Comparison of ENCODE assay signal across 16 cellular contexts in genomic region chr5:134267366-134268018, GRCh38. TPM values are rescaled to one million over a fixed set of nuclear protein-coding genes. Genes with fewer than 3 reads are reported as not detected.
DNase-seq lines count a peak whose midpoint lies in the region; ATAC-seq and TF ChIP-seq lines count a peak whose summit lies in the region.
"Had no signal": no experiment of that assay in that cellular context is flagged by ENCODE, and none has a peak within 500 bp of the region (broad histone marks: within the 10 kb centered on the region; RNA-seq: fewer than 3 reads in every experiment).

No MANE protein-coding gene starts in this region.

- DNase-seq in ELR (ENCODE audit: low read depth) (peak; percentile 65), NCI-H146 treated with DMSO at 0.1 percent for 48 hours (lab: John Stamatoyannopoulos, UW; ENCODE audit: unreplicated experiment) (peak; percentile 7), cardiac fibroblast (ENCODE audit: low read depth in 2 of 2) (peak; percentile 21 to 50), skeletal muscle cell (ENCODE audit: low read depth) (peak; percentile 7), cardiac septum (ENCODE audit: low spot score) (no peak), T-helper 17 cell (no peak), SIG-M5 (lab: John Stamatoyannopoulos, UW) (no peak)
- DNase-seq: CD8-positive, alpha-beta memory T cell; esophagus squamous epithelium; left lung; naive thymus-derived CD4-positive, alpha-beta T cell; NCI-H1436 treated with DMSO at 0.1 percent for 48 hours; NCI-H510A treated with DMSO at 0.1 percent for 48 hours; Peyer's patch had no signal

- intact Hi-C loops in cardiac septum (cut with DNase I), result no loop called here

- H3K27ac Mint-ChIP-seq in T-helper 17 cell, result no peak overlapping the region
- H3K27ac Mint-ChIP-seq: CD8-positive, alpha-beta memory T cell; dendritic cell treated with granulocyte-macrophage colony-stimulating factor and Interleukin-4, amounts not matched to agents 40 ng/mL and 50 ng/mL, for 4 days; naive thymus-derived CD4-positive, alpha-beta T cell; T-helper 1 cell treated with Interleukin-12 subunit alpha and Interleukin-12 subunit beta and Interleukin-4 antibody, amounts not matched to agents 30 μg/mL and 1 μg/mL, for 36 hours had no signal

- no peaks in the 10 kb centered on the region for H3K27me3 Mint-ChIP-seq in T-helper 17 cell

- no peak for ATAC-seq in T-helper 17 cell
- ATAC-seq: left lung; naive thymus-derived CD4-positive, alpha-beta T cell had no signal

- peaks cover 3% of the 10 kb centered on the region for H3K9me3 ChIP-seq in T-helper 17 cell (ENCODE audit: control insufficient read depth, low read length, poor library complexity, severe bottlenecking)
- H3K9me3 ChIP-seq: Peyer's patch had no signal

- H3K4me3 Mint-ChIP-seq in T-helper 17 cell, result no peak overlapping the region
- H3K4me3 Mint-ChIP-seq: CD8-positive, alpha-beta memory T cell; dendritic cell treated with granulocyte-macrophage colony-stimulating factor and Interleukin-4, amounts not matched to agents 40 ng/mL and 50 ng/mL, for 4 days; naive thymus-derived CD4-positive, alpha-beta T cell; T-helper 1 cell treated with Interleukin-12 subunit alpha and Interleukin-12 subunit beta and Interleukin-4 antibody, amounts not matched to agents 30 μg/mL and 1 μg/mL, for 36 hours had no signal

- no peak for TF ChIP-seq CTCF in cardiac fibroblast (IDR thresholded peaks at IDR 0.05; ENCODE audit: low read depth, low read length)

- H3K4me1 Mint-ChIP-seq in T-helper 17 cell, result no peaks in the 10 kb centered on the region
- H3K4me1 Mint-ChIP-seq: CD8-positive, alpha-beta memory T cell; naive thymus-derived CD4-positive, alpha-beta T cell had no signal

- H3K36me3 Mint-ChIP-seq in T-helper 17 cell (ENCODE audit: low read depth), result no peaks in the 10 kb centered on the region

- H3K4me3 ChIP-seq in cardiac fibroblast (replicated peaks in 1 of 2; ENCODE audit: low read depth in 2 of 2, low read length in 2 of 2) (no peak overlapping the region), skeletal muscle cell (ENCODE audit: low read depth, low read length) (no peak overlapping the region)
- H3K4me3 ChIP-seq: esophagus squamous epithelium, left lung, Peyer's patch had no signal

RNA-seq across cellular contexts. Expression of gene PPP2CA, which starts 41.6 kb away (rescaled TPM):
- 214 TPM for total RNA-seq in cardiac septum
- total RNA-seq in T-helper 17 cell, result 100 to 1,000 TPM; 233 to 239 TPM

Comparison
In these comparisons a context has a peak if more than half of its experiments do, and no peak if none do; other contexts are left out.
1. DNase-seq: peak in ELR (single experiment), NCI-H146 treated with DMSO at 0.1 percent for 48 hours (single experiment), cardiac fibroblast (2 of 2) and skeletal muscle cell (single experiment); none in cardiac septum (single experiment), T-helper 17 cell (0 of 3) and SIG-M5 (single experiment).